19 cellular contexts compared by ENCODE assay signal in genomic region chr4:92847046-92847445, GRCh38.
A peak's percentile ranks its signal among the peaks of the same experiment; 100 is the strongest.
DNase-seq lines count a peak whose midpoint lies in the region; ATAC-seq and TF ChIP-seq lines count a peak whose summit lies in the region.
"Had no signal": no experiment of that assay in that cellular context is flagged by ENCODE, and none has a peak within 500 bp of the region (broad histone marks: within the 10 kb centered on the region; RNA-seq: fewer than 3 reads in every experiment).

No MANE protein-coding gene starts in this region.

- H3K36me3 Mint-ChIP-seq in GM23338 (ENCODE audit: low read depth): no peaks in the 10 kb centered on the region
- H3K36me3 Mint-ChIP-seq: CD8-positive, alpha-beta T cell had no signal

- no peak overlapping the region for H3K4me3 Mint-ChIP-seq in GM23338
- H3K4me3 Mint-ChIP-seq: CD8-positive, alpha-beta T cell had no signal

- 0 out of 2 replicates have a peak overlapping the region, but pooled peaks have one; percentile 17 for H3K27ac Mint-ChIP-seq in GM23338
- H3K27ac Mint-ChIP-seq: CD8-positive, alpha-beta T cell had no signal

- no peaks in the 10 kb centered on the region for H3K9me2 ChIP-seq in GM23338 (ENCODE audit: insufficient read depth)

- H3K4me1 ChIP-seq in GM23338 (ENCODE audit: insufficient read depth) (peaks cover 10% of the 10 kb centered on the region), HUES64 (ENCODE audit: insufficient read depth, low read length) (peaks cover 17% of the 10 kb centered on the region), neuron (ENCODE audit: insufficient read depth, low read length) (peaks cover 7% of the 10 kb centered on the region)
- H3K4me1 ChIP-seq: A549, BE2C had no signal

- ATAC-seq in GM23338 (no peak), GM21786 (IDR thresholded peaks at IDR 0.05; ENCODE audit: unreplicated experiment) (no peak)
- ATAC-seq: A549; CD8-positive, alpha-beta T cell; HCT116 had no signal

- H3K4me1 Mint-ChIP-seq in GM23338: peaks cover 36% of the 10 kb centered on the region

- no peaks in the 10 kb centered on the region for H3K27me3 Mint-ChIP-seq in GM23338 (ENCODE audit: insufficient read depth, low read depth, poor library complexity)

- no peaks in the 10 kb centered on the region for H3K79me2 ChIP-seq in GM23338 (replicated peaks; ENCODE audit: insufficient read depth)

- H3K9me3 ChIP-seq in HUES64 (ENCODE audit: insufficient read depth, low read depth, low read length) (no peaks in the 10 kb centered on the region), neuron (ENCODE audit: low read length) (no peaks in the 10 kb centered on the region)
- H3K9me3 ChIP-seq: A549, BE2C had no signal

- TF ChIP-seq CTCF in GM23338 (conservative IDR thresholded peaks at IDR 0.05; ENCODE audit: low read depth in 2 of 2): no peak

- no peaks in the 10 kb centered on the region; the same call in 1 of the 2 replicates for H4K20me1 ChIP-seq in GM23338 (replicated peaks; ENCODE audit: insufficient read depth)

- no peak overlapping the region for H3K27ac ChIP-seq in GM23338 (ENCODE audit: low read depth)
- H3K27ac ChIP-seq in HUES64 (ENCODE audit: low read depth, low read length): 0 out of 2 replicates have a peak overlapping the region, but pooled peaks have one; percentile 4
- H3K27ac ChIP-seq: A549, C4-2B, HL-60 had no signal

- H3F3A ChIP-seq in GM23338 (replicated peaks; ENCODE audit: low read depth): no peaks in the 10 kb centered on the region

- no peak overlapping the region for H3K4me2 ChIP-seq in GM23338
- H3K4me2 ChIP-seq: A549 had no signal

- 89% methylated on average over 1 of the region's 1 CpG for WGBS in HUES64

- H3K4me3 ChIP-seq in GM23338: no peak overlapping the region
- H3K4me3 ChIP-seq in HUES64 (ENCODE audit: low read length): no peak overlapping the region
- no peak overlapping the region for H3K4me3 ChIP-seq in neuron (ENCODE audit: low read length)
- H3K4me3 ChIP-seq: A549 had no signal

- no peaks in the 10 kb centered on the region for H3K36me3 ChIP-seq in GM23338 (ENCODE audit: insufficient read depth)
- no peaks in the 10 kb centered on the region for H3K36me3 ChIP-seq in HUES64 (ENCODE audit: insufficient read depth, low read length)
- H3K36me3 ChIP-seq in neuron (ENCODE audit: insufficient read depth, low read length): no peaks in the 10 kb centered on the region
- H3K36me3 ChIP-seq: BE2C had no signal

- H2AFZ ChIP-seq in GM23338 (no peak overlapping the region), neuron (ENCODE audit: low read depth, low read length) (peak overlapping the region; percentile 32)

- no peak overlapping the region; the same call in 1 of the 2 replicates for H3K9ac ChIP-seq in HUES64 (ENCODE audit: low read depth, low read length)

- no peaks in the 10 kb centered on the region for H3K9me3 Mint-ChIP-seq in GM23338

- DNase-seq in GM23338 (ENCODE audit: low spot score) (no peak), cerebellum (ENCODE audit: low spot score) (peak; percentile 48), T-helper 9 cell (no peak)
- no peak for DNase-seq in activated naive CD4-positive, alpha-beta T cell treated with Interleukin-2 at 50 U/mL for 16 hours
- DNase-seq: BE2C; CD8-positive, alpha-beta T cell; COR-L47; DMS153; DMS79 treated with DMSO at 0.1 percent for 48 hours; EL; GDM1; IMR-90 had no signal

- H3K27me3 ChIP-seq in GM23338 (ENCODE audit: insufficient read depth) (no peaks in the 10 kb centered on the region), HUES64 (ENCODE audit: insufficient read depth, low read length) (no peaks in the 10 kb centered on the region), neuron (ENCODE audit: insufficient read depth, low read length) (no peaks in the 10 kb centered on the region)
- H3K27me3 ChIP-seq: BE2C had no signal

TF ChIP-seq in GM23338, 12 proteins besides CTCF, POLR2A, EP300 and RAD21:
- no peak for TF ChIP-seq JUNB (IDR thresholded peaks at IDR 0.05; ENCODE audit: unreplicated experiment)
